In the genomic region with DNA sequence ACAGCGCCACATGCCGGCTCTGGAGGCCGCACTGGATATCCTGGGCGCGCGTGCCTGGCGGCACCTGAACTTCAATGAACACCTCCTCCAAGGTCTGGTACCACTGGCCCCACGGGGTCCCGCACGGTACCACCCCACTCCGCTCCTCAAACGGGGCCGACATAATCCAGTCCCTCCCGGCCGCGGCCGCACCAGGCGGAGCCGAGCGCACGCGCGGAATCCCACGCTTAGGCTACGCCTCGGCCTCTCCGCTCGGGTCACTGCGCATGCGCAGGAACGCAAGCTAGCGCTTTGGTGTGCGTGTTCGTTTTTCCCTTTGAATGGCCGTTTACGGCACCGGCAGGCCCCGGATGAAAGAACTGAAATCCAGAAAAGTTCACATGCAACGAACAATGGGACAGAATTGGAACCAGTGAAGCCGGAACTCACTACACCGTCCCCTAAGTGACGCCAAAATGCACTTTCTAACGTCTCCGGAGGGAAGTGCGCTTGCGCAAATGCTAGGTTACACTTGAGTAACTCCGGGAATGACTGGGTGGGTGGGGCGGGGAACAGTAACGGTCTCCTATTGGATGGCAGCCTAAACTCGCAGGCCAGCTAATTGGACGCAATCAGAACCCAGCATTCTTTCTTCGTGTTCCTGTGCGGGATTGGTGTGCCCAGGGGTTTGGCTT, we compare ENCODE assay signal across 1 cellular context.
A peak's percentile ranks its signal among the peaks of the same experiment; 100 is the strongest.
TF ChIP-seq lines count a peak whose summit lies in the region.

Gene NUDCD2, minus strand, starts transcription at position 215 of the 674 bp plus-strand sequence. Its CDS starts 52 bp downstream, at position 163.

TF ChIP-seq in HEK293, 187 proteins besides CTCF, POLR2A, EP300 and RAD21 (continued from another document and continues in another):
- TF ChIP-seq, protein P1, sequence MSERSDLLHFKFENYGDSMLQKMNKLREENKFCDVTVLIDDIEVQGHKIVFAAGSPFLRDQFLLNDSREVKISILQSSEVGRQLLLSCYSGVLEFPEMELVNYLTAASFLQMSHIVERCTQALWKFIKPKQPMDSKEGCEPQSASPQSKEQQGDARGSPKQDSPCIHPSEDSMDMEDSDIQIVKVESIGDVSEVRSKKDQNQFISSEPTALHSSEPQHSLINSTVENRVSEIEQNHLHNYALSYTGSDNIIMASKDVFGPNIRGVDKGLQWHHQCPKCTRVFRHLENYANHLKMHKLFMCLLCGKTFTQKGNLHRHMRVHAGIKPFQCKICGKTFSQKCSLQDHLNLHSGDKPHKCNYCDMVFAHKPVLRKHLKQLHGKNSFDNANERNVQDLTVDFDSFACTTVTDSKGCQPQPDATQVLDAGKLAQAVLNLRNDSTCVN (tag by site-specific recombination; optimal IDR thresholded peaks at IDR 0.05) = peak; percentile 96
- TF ChIP-seq, protein P2, sequence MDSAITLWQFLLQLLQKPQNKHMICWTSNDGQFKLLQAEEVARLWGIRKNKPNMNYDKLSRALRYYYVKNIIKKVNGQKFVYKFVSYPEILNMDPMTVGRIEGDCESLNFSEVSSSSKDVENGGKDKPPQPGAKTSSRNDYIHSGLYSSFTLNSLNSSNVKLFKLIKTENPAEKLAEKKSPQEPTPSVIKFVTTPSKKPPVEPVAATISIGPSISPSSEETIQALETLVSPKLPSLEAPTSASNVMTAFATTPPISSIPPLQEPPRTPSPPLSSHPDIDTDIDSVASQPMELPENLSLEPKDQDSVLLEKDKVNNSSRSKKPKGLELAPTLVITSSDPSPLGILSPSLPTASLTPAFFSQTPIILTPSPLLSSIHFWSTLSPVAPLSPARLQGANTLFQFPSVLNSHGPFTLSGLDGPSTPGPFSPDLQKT (IDR thresholded peaks at IDR 0.05; ENCODE audit: borderline replicate concordance, low read depth, low read length) = no peak
- peak; percentile 80 for TF ChIP-seq ZNF335 (tag by site-specific recombination; conservative IDR thresholded peaks at IDR 0.05)
- no peak for TF ChIP-seq KLF9 (tag by site-specific recombination; IDR thresholded peaks at IDR 0.05; ENCODE audit: low read depth)
- no peak for TF ChIP-seq ZNF24 (tag by site-specific recombination; IDR thresholded peaks at IDR 0.05)
- no peak for TF ChIP-seq ZNF341 (tag by site-specific recombination; IDR thresholded peaks at IDR 0.05; ENCODE audit: low read depth)
- TF ChIP-seq, protein P3, sequence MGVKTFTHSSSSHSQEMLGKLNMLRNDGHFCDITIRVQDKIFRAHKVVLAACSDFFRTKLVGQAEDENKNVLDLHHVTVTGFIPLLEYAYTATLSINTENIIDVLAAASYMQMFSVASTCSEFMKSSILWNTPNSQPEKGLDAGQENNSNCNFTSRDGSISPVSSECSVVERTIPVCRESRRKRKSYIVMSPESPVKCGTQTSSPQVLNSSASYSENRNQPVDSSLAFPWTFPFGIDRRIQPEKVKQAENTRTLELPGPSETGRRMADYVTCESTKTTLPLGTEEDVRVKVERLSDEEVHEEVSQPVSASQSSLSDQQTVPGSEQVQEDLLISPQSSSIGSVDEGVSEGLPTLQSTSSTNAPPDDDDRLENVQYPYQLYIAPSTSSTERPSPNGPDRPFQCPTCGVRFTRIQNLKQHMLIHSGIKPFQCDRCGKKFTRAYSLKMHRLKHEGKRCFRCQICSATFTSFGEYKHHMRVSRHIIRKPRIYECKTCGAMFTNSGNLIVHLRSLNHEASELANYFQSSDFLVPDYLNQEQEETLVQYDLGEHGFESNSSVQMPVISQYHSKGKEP (tag by site-specific recombination; IDR thresholded peaks at IDR 0.05) = no peak
- TF ChIP-seq ZNF140 (tag by site-specific recombination; IDR thresholded peaks at IDR 0.05) = no peak
- TF ChIP-seq, protein P4, sequence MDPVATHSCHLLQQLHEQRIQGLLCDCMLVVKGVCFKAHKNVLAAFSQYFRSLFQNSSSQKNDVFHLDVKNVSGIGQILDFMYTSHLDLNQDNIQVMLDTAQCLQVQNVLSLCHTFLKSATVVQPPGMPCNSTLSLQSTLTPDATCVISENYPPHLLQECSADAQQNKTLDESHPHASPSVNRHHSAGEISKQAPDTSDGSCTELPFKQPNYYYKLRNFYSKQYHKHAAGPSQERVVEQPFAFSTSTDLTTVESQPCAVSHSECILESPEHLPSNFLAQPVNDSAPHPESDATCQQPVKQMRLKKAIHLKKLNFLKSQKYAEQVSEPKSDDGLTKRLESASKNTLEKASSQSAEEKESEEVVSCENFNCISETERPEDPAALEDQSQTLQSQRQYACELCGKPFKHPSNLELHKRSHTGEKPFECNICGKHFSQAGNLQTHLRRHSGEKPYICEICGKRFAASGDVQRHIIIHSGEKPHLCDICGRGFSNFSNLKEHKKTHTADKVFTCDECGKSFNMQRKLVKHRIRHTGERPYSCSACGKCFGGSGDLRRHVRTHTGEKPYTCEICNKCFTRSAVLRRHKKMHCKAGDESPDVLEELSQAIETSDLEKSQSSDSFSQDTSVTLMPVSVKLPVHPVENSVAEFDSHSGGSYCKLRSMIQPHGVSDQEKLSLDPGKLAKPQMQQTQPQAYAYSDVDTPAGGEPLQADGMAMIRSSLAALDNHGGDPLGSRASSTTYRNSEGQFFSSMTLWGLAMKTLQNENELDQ (tag by site-specific recombination; IDR thresholded peaks at IDR 0.05; ENCODE audit: low read depth) = no peak
- TF ChIP-seq, protein P5, sequence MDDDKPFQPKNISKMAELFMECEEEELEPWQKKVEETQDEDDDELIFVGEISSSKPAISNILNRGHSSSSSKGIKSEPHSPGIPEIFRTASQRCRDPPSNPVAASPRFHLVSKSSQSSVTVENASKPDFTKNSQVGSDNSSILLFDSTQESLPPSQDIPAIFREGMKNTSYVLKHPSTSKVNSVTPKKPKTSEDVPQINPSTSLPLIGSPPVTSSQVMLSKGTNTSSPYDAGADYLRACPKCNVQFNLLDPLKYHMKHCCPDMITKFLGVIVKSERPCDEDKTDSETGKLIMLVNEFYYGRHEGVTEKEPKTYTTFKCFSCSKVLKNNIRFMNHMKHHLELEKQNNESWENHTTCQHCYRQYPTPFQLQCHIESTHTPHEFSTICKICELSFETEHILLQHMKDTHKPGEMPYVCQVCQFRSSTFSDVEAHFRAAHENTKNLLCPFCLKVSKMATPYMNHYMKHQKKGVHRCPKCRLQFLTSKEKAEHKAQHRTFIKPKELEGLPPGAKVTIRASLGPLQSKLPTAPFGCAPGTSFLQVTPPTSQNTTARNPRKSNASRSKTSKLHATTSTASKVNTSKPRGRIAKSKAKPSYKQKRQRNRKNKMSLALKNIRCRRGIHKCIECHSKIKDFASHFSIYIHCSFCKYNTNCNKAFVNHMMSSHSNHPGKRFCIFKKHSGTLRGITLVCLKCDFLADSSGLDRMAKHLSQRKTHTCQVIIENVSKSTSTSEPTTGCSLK (tag by site-specific recombination; IDR thresholded peaks at IDR 0.05) = no peak
- TF ChIP-seq ZNF2 (tag by site-specific recombination; IDR thresholded peaks at IDR 0.05) = peak; percentile 71
- TF ChIP-seq, protein P6, sequence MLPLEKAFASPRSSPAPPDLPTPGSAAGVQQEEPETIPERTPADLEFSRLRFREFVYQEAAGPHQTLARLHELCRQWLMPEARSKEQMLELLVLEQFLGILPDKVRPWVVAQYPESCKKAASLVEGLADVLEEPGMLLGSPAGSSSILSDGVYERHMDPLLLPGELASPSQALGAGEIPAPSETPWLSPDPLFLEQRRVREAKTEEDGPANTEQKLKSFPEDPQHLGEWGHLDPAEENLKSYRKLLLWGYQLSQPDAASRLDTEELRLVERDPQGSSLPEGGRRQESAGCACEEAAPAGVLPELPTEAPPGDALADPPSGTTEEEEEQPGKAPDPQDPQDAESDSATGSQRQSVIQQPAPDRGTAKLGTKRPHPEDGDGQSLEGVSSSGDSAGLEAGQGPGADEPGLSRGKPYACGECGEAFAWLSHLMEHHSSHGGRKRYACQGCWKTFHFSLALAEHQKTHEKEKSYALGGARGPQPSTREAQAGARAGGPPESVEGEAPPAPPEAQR (tag by site-specific recombination; IDR thresholded peaks at IDR 0.05) = no peak
- TF ChIP-seq ZNF169 (tag by site-specific recombination; IDR thresholded peaks at IDR 0.05) = no peak
- TF ChIP-seq ZNF423 (tag by site-specific recombination; IDR thresholded peaks at IDR 0.05) = no peak
- no peak for TF ChIP-seq PRDM2 (tag by site-specific recombination; IDR thresholded peaks at IDR 0.05; ENCODE audit: borderline replicate concordance)
- TF ChIP-seq, protein P7, sequence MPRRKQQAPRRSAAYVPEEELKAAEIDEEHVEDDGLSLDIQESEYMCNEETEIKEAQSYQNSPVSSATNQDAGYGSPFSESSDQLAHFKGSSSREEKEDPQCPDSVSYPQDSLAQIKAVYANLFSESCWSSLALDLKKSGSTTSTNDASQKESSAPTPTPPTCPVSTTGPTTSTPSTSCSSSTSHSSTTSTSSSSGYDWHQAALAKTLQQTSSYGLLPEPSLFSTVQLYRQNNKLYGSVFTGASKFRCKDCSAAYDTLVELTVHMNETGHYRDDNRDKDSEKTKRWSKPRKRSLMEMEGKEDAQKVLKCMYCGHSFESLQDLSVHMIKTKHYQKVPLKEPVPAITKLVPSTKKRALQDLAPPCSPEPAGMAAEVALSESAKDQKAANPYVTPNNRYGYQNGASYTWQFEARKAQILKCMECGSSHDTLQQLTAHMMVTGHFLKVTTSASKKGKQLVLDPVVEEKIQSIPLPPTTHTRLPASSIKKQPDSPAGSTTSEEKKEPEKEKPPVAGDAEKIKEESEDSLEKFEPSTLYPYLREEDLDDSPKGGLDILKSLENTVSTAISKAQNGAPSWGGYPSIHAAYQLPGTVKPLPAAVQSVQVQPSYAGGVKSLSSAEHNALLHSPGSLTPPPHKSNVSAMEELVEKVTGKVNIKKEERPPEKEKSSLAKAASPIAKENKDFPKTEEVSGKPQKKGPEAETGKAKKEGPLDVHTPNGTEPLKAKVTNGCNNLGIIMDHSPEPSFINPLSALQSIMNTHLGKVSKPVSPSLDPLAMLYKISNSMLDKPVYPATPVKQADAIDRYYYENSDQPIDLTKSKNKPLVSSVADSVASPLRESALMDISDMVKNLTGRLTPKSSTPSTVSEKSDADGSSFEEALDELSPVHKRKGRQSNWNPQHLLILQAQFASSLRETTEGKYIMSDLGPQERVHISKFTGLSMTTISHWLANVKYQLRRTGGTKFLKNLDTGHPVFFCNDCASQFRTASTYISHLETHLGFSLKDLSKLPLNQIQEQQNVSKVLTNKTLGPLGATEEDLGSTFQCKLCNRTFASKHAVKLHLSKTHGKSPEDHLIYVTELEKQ (tag by site-specific recombination; IDR thresholded peaks at IDR 0.05; ENCODE audit: borderline replicate concordance) = no peak
- 0 out of 2 replicates have a peak, but pooled peaks have one; percentile 30 for TF ChIP-seq ZNF843 (tag by site-specific recombination; IDR thresholded peaks at IDR 0.05)
- peak; percentile 85; the same call in 1 of the 2 replicates for TF ChIP-seq ZFP37 (tag by site-specific recombination; IDR thresholded peaks at IDR 0.05)
- TF ChIP-seq, protein P8, sequence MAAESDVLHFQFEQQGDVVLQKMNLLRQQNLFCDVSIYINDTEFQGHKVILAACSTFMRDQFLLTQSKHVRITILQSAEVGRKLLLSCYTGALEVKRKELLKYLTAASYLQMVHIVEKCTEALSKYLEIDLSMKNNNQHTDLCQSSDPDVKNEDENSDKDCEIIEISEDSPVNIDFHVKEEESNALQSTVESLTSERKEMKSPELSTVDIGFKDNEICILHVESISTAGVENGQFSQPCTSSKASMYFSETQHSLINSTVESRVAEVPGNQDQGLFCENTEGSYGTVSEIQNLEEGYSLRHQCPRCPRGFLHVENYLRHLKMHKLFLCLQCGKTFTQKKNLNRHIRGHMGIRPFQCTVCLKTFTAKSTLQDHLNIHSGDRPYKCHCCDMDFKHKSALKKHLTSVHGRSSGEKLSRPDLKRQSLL (tag by site-specific recombination; IDR thresholded peaks at IDR 0.05) = no peak
- TF ChIP-seq ZBTB8A (tag by site-specific recombination; IDR thresholded peaks at IDR 0.05) = peak; percentile 18; the same call in 1 of the 2 replicates
- TF ChIP-seq ZNF18 (tag by site-specific recombination; IDR thresholded peaks at IDR 0.05) = no peak
